In the genomic region with DNA sequence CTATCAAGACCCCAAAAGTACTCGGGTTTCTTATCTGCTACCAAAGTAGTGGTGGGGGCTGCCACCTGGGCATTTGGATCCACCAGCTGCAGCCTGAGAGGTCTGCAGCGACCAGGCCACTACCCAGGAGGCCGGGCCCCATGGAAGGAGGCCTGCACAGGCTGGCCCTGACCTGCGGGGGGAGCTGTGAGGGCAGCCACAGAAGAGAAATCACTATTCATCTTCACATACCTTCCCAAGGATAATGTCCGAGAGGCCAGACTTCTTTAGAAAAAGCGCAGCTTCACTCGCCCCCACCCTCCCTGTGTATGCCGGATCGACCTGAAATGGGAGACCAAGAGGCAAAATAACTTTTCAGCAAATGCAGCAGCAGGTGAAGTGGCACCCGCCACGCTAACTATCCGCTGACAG, we compare ENCODE assay signal across 8 cellular contexts. TPM values are rescaled to one million over a fixed set of nuclear protein-coding genes. Genes with fewer than 3 reads are reported as not detected.
DNase-seq lines count a peak whose midpoint lies in the region; ATAC-seq and TF ChIP-seq lines count a peak whose summit lies in the region.

No MANE protein-coding gene starts in this region.

- peak; percentile 37 for DNase-seq in NCI-H748 (lab: John Stamatoyannopoulos, UW; ENCODE audit: unreplicated experiment)
- no peak for DNase-seq in NCI-H748 treated with DMSO at 0.1 percent for 48 hours (lab: John Stamatoyannopoulos, UW)
- peak; percentile 70 for DNase-seq in NCI-H69 (lab: John Stamatoyannopoulos, UW)
- DNase-seq in endothelial cell (ENCODE audit: low spot score), result peak; percentile 68
- DNase-seq in retinal pigment epithelial cell (ENCODE audit: low read depth), result no peak
- no peak for DNase-seq in activated T-helper 2 cell treated with anti-CD3 and anti-CD28 coated beads, Interferon-gamma antibody, Interleukin-2, Interleukin-4, amounts not matched to agents 10 μg/mL and 5 μg/mL and 100 μg/mL, durations not matched to agents 14 hours and 24 hours and 36 hours (ENCODE audit: low spot score)
- no peak for DNase-seq in foreskin melanocyte

- peaks cover 53% of the 10 kb centered on the region for H3K4me1 Mint-ChIP-seq in endothelial cell (ENCODE audit: unreplicated experiment)
- H3K4me1 Mint-ChIP-seq in activated T-helper 17 cell treated with anti-CD3 and anti-CD28 coated beads, Interleukin-2, amount 50 U/mL, for 72 hours, result peaks cover 24% of the 10 kb centered on the region
- H3K4me1 Mint-ChIP-seq in activated T-helper 2 cell treated with anti-CD3 and anti-CD28 coated beads, Interferon-gamma antibody, Interleukin-2, Interleukin-4, amounts not matched to agents 10 μg/mL and 5 μg/mL and 100 μg/mL, durations not matched to agents 14 hours and 24 hours and 36 hours (ENCODE audit: low read depth), result peaks cover 19% of the 10 kb centered on the region

- no peak overlapping the region for H3K27ac Mint-ChIP-seq in endothelial cell (ENCODE audit: unreplicated experiment)
- no peak overlapping the region for H3K27ac Mint-ChIP-seq in activated T-helper 17 cell treated with anti-CD3 and anti-CD28 coated beads, Interleukin-2, amount 50 U/mL, for 72 hours
- no peak overlapping the region for H3K27ac Mint-ChIP-seq in activated T-helper 2 cell treated with anti-CD3 and anti-CD28 coated beads, Interferon-gamma antibody, Interleukin-2, Interleukin-4, amounts not matched to agents 10 μg/mL and 5 μg/mL and 100 μg/mL, durations not matched to agents 14 hours and 24 hours and 36 hours

- no peak overlapping the region for H3K4me3 Mint-ChIP-seq in endothelial cell (ENCODE audit: unreplicated experiment)
- no peak overlapping the region for H3K4me3 Mint-ChIP-seq in activated T-helper 17 cell treated with anti-CD3 and anti-CD28 coated beads, Interleukin-2, amount 50 U/mL, for 72 hours
- no peak overlapping the region for H3K4me3 Mint-ChIP-seq in activated T-helper 2 cell treated with anti-CD3 and anti-CD28 coated beads, Interferon-gamma antibody, Interleukin-2, Interleukin-4, amounts not matched to agents 10 μg/mL and 5 μg/mL and 100 μg/mL, durations not matched to agents 14 hours and 24 hours and 36 hours (ENCODE audit: low read depth)

- intact Hi-C loops in activated T-helper 2 cell treated with anti-CD3 and anti-CD28 coated beads, Interferon-gamma antibody, Interleukin-2, Interleukin-4, amounts not matched to agents 10 μg/mL and 5 μg/mL and 100 μg/mL, durations not matched to agents 14 hours and 24 hours and 36 hours (cut with micrococcal nuclease), result no loop called here

- H3K4me3 ChIP-seq in retinal pigment epithelial cell (ENCODE audit: low read length), result no peak overlapping the region

- TF ChIP-seq CTCF in endothelial cell (IDR thresholded peaks at IDR 0.05; ENCODE audit: unreplicated experiment) (peak; percentile 64), retinal pigment epithelial cell (conservative IDR thresholded peaks at IDR 0.05; ENCODE audit: low read depth, low read length) (peak; percentile 74)

- H3K36me3 Mint-ChIP-seq in endothelial cell (ENCODE audit: low read depth, unreplicated experiment), result peaks cover 17% of the 10 kb centered on the region
- H3K36me3 Mint-ChIP-seq in activated T-helper 17 cell treated with anti-CD3 and anti-CD28 coated beads, Interleukin-2, amount 50 U/mL, for 72 hours (ENCODE audit: low read depth), result peaks cover 63% of the 10 kb centered on the region
- peaks cover 10% of the 10 kb centered on the region for H3K36me3 Mint-ChIP-seq in activated T-helper 2 cell treated with anti-CD3 and anti-CD28 coated beads, Interferon-gamma antibody, Interleukin-2, Interleukin-4, amounts not matched to agents 10 μg/mL and 5 μg/mL and 100 μg/mL, durations not matched to agents 14 hours and 24 hours and 36 hours (ENCODE audit: low read depth)

- peaks cover 8% of the 10 kb centered on the region for H3K27me3 Mint-ChIP-seq in endothelial cell (ENCODE audit: unreplicated experiment)
- H3K27me3 Mint-ChIP-seq in activated T-helper 17 cell treated with anti-CD3 and anti-CD28 coated beads, Interleukin-2, amount 50 U/mL, for 72 hours, result no peaks in the 10 kb centered on the region
- H3K27me3 Mint-ChIP-seq in activated T-helper 2 cell treated with anti-CD3 and anti-CD28 coated beads, Interferon-gamma antibody, Interleukin-2, Interleukin-4, amounts not matched to agents 10 μg/mL and 5 μg/mL and 100 μg/mL, durations not matched to agents 14 hours and 24 hours and 36 hours (ENCODE audit: low read depth), result no peaks in the 10 kb centered on the region

- H3K9me3 Mint-ChIP-seq in endothelial cell (ENCODE audit: unreplicated experiment), result no peaks in the 10 kb centered on the region
- no peaks in the 10 kb centered on the region for H3K9me3 Mint-ChIP-seq in activated T-helper 17 cell treated with anti-CD3 and anti-CD28 coated beads, Interleukin-2, amount 50 U/mL, for 72 hours
- no peaks in the 10 kb centered on the region for H3K9me3 Mint-ChIP-seq in activated T-helper 2 cell treated with anti-CD3 and anti-CD28 coated beads, Interferon-gamma antibody, Interleukin-2, Interleukin-4, amounts not matched to agents 10 μg/mL and 5 μg/mL and 100 μg/mL, durations not matched to agents 14 hours and 24 hours and 36 hours

- no peak for ATAC-seq in activated T-helper 17 cell treated with anti-CD3 and anti-CD28 coated beads, Interleukin-2, amount 50 U/mL, for 72 hours (replicated peaks)

RNA-seq across cellular contexts. Expression of a gene that starts 30.1 kb away (rescaled TPM):
- 34.5 TPM for total RNA-seq in endothelial cell (ENCODE audit: unreplicated experiment)
- total RNA-seq in activated T-helper 17 cell treated with anti-CD3 and anti-CD28 coated beads, Interleukin-2, amount 50 U/mL, for 72 hours, result 10 to 100 TPM; 35.6 to 45.0 TPM
- total RNA-seq in activated T-helper 2 cell treated with anti-CD3 and anti-CD28 coated beads, Interferon-gamma antibody, Interleukin-2, Interleukin-4, amounts not matched to agents 10 μg/mL and 5 μg/mL and 100 μg/mL, durations not matched to agents 14 hours and 24 hours and 36 hours, result 36.9 and 40.6 TPM in 2 replicates

RNA-seq across cellular contexts. Expression of a gene that starts 54.3 kb away (rescaled TPM):
- total RNA-seq in endothelial cell (ENCODE audit: unreplicated experiment), result not detected
- not detected for total RNA-seq in activated T-helper 17 cell treated with anti-CD3 and anti-CD28 coated beads, Interleukin-2, amount 50 U/mL, for 72 hours
- not detected in 2 replicates for total RNA-seq in activated T-helper 2 cell treated with anti-CD3 and anti-CD28 coated beads, Interferon-gamma antibody, Interleukin-2, Interleukin-4, amounts not matched to agents 10 μg/mL and 5 μg/mL and 100 μg/mL, durations not matched to agents 14 hours and 24 hours and 36 hours

RNA-seq across cellular contexts. Expression of a gene that starts 54.5 kb away (rescaled TPM):
- 3.7 TPM for total RNA-seq in endothelial cell (ENCODE audit: unreplicated experiment)
- 1 to 10 TPM; 4.0 to 4.2 TPM for total RNA-seq in activated T-helper 17 cell treated with anti-CD3 and anti-CD28 coated beads, Interleukin-2, amount 50 U/mL, for 72 hours
- 3.8 and 3.9 TPM in 2 replicates for total RNA-seq in activated T-helper 2 cell treated with anti-CD3 and anti-CD28 coated beads, Interferon-gamma antibody, Interleukin-2, Interleukin-4, amounts not matched to agents 10 μg/mL and 5 μg/mL and 100 μg/mL, durations not matched to agents 14 hours and 24 hours and 36 hours

Comparison
In these comparisons a context has a peak if more than half of its experiments do, and no peak if none do; other contexts are left out.
1. DNase-seq: peak in NCI-H748 (single experiment), NCI-H69 (single experiment) and endothelial cell (single experiment); none in NCI-H748 treated with DMSO at 0.1 percent for 48 hours (single experiment), retinal pigment epithelial cell (single experiment), activated T-helper 2 cell treated with anti-CD3 and anti-CD28 coated beads, Interferon-gamma antibody, Interleukin-2, Interleukin-4, amounts not matched to agents 10 μg/mL and 5 μg/mL and 100 μg/mL, durations not matched to agents 14 hours and 24 hours and 36 hours (single experiment) and foreskin melanocyte (single experiment).